8 cellular contexts compared by ENCODE assay signal in the genomic region with DNA sequence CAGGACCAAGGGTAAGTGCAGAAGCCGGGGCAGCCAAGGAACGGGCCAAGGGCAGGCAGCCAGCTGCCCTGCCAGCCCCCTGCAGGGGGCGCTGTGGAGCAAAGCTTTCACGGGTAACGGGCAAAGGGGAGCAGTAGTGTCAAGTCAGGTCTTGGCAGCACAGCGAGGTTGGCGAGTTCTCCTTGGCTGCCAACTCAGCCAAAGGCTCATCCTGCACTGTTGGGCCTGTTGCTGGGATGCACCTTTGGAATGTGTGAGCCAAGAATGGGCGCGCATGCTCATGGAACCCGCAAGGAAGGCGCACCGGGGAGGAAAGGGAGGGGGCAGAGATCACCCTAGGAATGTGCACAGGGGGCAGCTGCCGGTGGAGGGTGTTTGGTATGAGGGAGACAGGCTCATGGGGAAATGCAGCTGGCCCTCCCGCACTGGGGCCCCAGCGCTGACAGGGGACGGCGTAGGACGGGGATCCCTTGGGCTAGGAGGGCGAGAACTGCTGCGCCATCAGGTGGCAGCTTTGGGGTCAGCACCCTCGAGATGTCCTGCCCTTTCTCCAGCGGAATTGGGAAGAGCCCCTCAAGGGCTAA.
DNase-seq lines count a peak whose midpoint lies in the region; ATAC-seq and TF ChIP-seq lines count a peak whose summit lies in the region.

No MANE protein-coding gene starts in this region.

- 2 to 5% methylated on average over 22 of the region's 22 CpGs for WGBS in tibial nerve, 2 donors

- H3K4me3 Mint-ChIP-seq in nephron progenitor cell = peak overlapping the region; percentile 79

- peak; percentile 35 for DNase-seq in Caki2 (ENCODE audit: low read depth)
- DNase-seq in NCI-H1105 (lab: John Stamatoyannopoulos, UW) = peak; percentile 53
- DNase-seq in activated CD8-positive, alpha-beta memory T cell treated with anti-CD3 and anti-CD28 coated beads, Interleukin-2, amount 50 U/mL, for 4 hours = peak; percentile 47
- DNase-seq in epithelial cell of esophagus (ENCODE audit: low read depth) = peak; percentile 46
- DNase-seq in nephron progenitor cell = peak; percentile 79
- DNase-seq in tibial nerve (ENCODE audit: low spot score in 2 of 2) = peak in 1 of 2 donors; percentile 18
- no peak for DNase-seq in SKM-1 treated with dmso at 0.1 percent for 144 hours (lab: John Stamatoyannopoulos, UW; ENCODE audit: unreplicated experiment)

- TF ChIP-seq CTCF in epithelial cell of esophagus (IDR thresholded peaks at IDR 0.05; ENCODE audit: insufficient read depth, low read depth, low read length, missing control alignments) (peak; percentile 60), nephron progenitor cell (IDR thresholded peaks at IDR 0.05) (peak; percentile 78), tibial nerve (IDR thresholded peaks at IDR 0.05) (peak; percentile 16 to 46 (median 28))

- H3K4me1 Mint-ChIP-seq in nephron progenitor cell = no peaks in the 10 kb centered on the region

- TF ChIP-seq POLR2A in tibial nerve (IDR thresholded peaks at IDR 0.05) = no peak

- H3K27me3 Mint-ChIP-seq in nephron progenitor cell (ENCODE audit: low read depth, poor library complexity) = peaks cover 74% of the 10 kb centered on the region

- H3K27me3 ChIP-seq in tibial nerve = peaks cover 0 to 34% of the 10 kb centered on the region in 2 donors

- peak overlapping the region; percentile 21 for H3K27ac Mint-ChIP-seq in nephron progenitor cell

- no peaks in the 10 kb centered on the region for H3K36me3 Mint-ChIP-seq in nephron progenitor cell (ENCODE audit: low read depth)

- H3K4me3 ChIP-seq in epithelial cell of esophagus (ENCODE audit: low read length) (no peak overlapping the region), tibial nerve (peak overlapping the region in 1 of 4 donors; percentile 8)

- no peaks in the 10 kb centered on the region for H3K36me3 ChIP-seq in tibial nerve

- no peak for TF ChIP-seq EP300 in tibial nerve (IDR thresholded peaks at IDR 0.05)

- H3K9me3 Mint-ChIP-seq in nephron progenitor cell = no peaks in the 10 kb centered on the region

- ATAC-seq in GM21529 (IDR thresholded peaks at IDR 0.05; ENCODE audit: unreplicated experiment) = peak; percentile 89

- H3K9me3 ChIP-seq in tibial nerve = no peaks in the 10 kb centered on the region

- in situ Hi-C loops in Caki2 (cut with HindIII; ENCODE audit: low pct_unique_long_range_greater_than_20kb, low sequenced_read_pairs) = no loop called here

- H3K27ac ChIP-seq in tibial nerve = no peak overlapping the region

- peaks cover 0 to 6% (median 0%) of the 10 kb centered on the region in 4 donors for H3K4me1 ChIP-seq in tibial nerve

Comparison
In these comparisons a context has a peak if more than half of its experiments do, and no peak if none do; other contexts are left out.
1. CTCF ChIP-seq: peak in every context shown above with its lines; median percentile 78 in nephron progenitor cell; 60 in epithelial cell of esophagus; 28 in tibial nerve.